8 cellular contexts compared by ENCODE assay signal in the genomic region with DNA sequence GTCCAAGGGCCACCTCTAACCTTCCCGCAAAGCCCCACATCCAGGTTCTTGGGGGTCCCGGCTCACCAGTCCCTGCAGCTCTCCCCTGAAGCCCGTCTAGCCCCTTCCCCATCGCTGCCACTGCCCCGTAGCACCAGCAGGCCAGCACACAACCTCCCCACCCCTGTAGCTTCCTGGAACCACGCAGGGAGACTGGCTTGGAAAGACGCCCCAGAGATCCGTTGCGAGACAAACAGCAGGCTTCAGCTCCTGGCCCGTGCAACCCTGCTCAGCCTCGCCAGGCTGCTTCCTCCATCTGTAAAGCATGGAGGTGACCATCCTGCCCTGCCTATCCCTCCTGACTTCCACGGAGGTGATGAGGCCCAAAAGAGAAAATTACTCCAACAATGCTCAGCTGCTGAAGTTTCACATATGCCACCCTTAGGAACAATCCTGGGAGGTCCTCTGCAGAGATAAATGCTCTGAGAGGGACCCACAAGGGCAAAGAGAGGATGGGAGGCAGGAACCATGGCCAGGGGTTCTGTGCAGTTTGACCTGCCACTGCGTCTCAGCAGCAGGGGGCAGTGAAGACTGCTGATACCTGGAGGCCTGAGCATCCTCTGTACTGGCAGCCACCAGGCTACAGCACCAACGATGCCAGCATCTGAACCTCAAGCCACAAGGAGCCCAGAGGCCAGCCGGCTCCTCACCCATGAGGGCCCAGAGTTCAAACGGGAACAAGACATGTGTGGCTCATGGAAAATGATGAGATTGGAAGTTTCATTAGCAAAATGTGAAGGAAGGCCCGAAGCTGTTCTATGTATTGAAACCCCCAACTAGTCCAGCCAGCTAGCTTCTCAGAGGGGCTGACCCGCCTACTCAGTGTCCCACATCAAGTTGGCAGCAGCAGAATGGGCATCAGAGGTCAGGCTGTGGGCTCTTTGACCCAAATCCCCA. TPM values are rescaled to one million over a fixed set of nuclear protein-coding genes. Genes with fewer than 3 reads are reported as not detected.
A peak's percentile ranks its signal among the peaks of the same experiment; 100 is the strongest.
DNase-seq lines count a peak whose midpoint lies in the region; ATAC-seq, FAIRE-seq and TF ChIP-seq lines count a peak whose summit lies in the region.

No MANE protein-coding gene starts in this region.

- H3K4me2 ChIP-seq in OCI-LY3 (ENCODE audit: low read length) (no peak overlapping the region), K562 (ENCODE audit: insufficient read depth, low read length) (no peak overlapping the region)

- BruUV-seq in K562 (replicated peaks; lab: Mats Ljungman, UMichigan), result no TSS peak

- peak; percentile 21 to 77; a peak in 3 of 4 replicates for TF ChIP-seq RAD21 in K562 (CRISPR knock-in tag; conservative IDR thresholded peaks at IDR 0.05 in 1 of 2, IDR thresholded peaks at IDR 0.05 in 1 of 2)

- peaks cover 10% of the 10 kb centered on the region for H3K36me3 Mint-ChIP-seq in CD8-positive, alpha-beta T cell
- H3K36me3 Mint-ChIP-seq in nephron progenitor cell (ENCODE audit: low read depth), result peaks cover 17% of the 10 kb centered on the region

- POLR2A ChIA-PET in CD8-positive, alpha-beta T cell (lab: Charles Lee), result interaction anchor here (1.1 to 1.5 kb wide), 2 partner anchors 38 to 72 kb away, joined by 3 read pairs; a partner anchor contains a TSS
- POLR2A ChIA-PET in K562 (lab: Yijun Ruan, JAX), result interaction anchor here (0.6 to 6.0 kb wide), 7 partner anchors 9 to 1971 kb away, joined by 3 to 67 read pairs (median 4); a partner anchor contains a TSS

- peak; percentile 45 for ATAC-seq in CD8-positive, alpha-beta T cell
- ATAC-seq in K562 (peak; percentile 52), HG03469 (IDR thresholded peaks at IDR 0.05; ENCODE audit: unreplicated experiment) (no peak), GM21576 (IDR thresholded peaks at IDR 0.05; ENCODE audit: unreplicated experiment) (no peak)

- CTCF ChIA-PET in CD8-positive, alpha-beta T cell (lab: Charles Lee), result interaction anchor here (0.7 to 2.4 kb wide), 13 partner anchors 10 to 524 kb away, joined by 3 to 8 read pairs (median 4); a partner anchor contains a TSS
- CTCF ChIA-PET in K562 (lab: Yijun Ruan, JAX; ENCODE audit: low intra/inter-chr PET ratio), result interaction anchor here (0.6 to 0.7 kb wide), 3 partner anchors 39 to 523 kb away, joined by 3 read pairs; a partner anchor contains a TSS

- H3K4me3 ChIP-seq in CD8-positive, alpha-beta T cell (ENCODE audit: low read depth, low read length), result no peak overlapping the region
- H3K4me3 ChIP-seq in OCI-LY3 (ENCODE audit: low read length) (no peak overlapping the region), K562 (no peak overlapping the region)

- H3K4me1 ChIP-seq in CD8-positive, alpha-beta T cell (ENCODE audit: insufficient read depth, low read length), result peaks cover 51% of the 10 kb centered on the region
- H3K4me1 ChIP-seq in OCI-LY3 (ENCODE audit: low read length) (peaks cover 16% of the 10 kb centered on the region), K562 (replicated peaks in 1 of 2; ENCODE audit: control insufficient read depth in 2 of 2, insufficient read depth in 2 of 2, low read length in 2 of 2) (peaks cover 29 to 39% of the 10 kb centered on the region in 2 experiments)

- peaks cover 68% of the 10 kb centered on the region for H3K4me1 Mint-ChIP-seq in CD8-positive, alpha-beta T cell (ENCODE audit: low read depth)
- H3K4me1 Mint-ChIP-seq in nephron progenitor cell, result peaks cover 36% of the 10 kb centered on the region

- H2AFZ ChIP-seq in OCI-LY3 (ENCODE audit: low read depth, low read length) (no peak overlapping the region), K562 (ENCODE audit: low read depth, low read length) (no peak overlapping the region)

- H3K4me3 Mint-ChIP-seq in CD8-positive, alpha-beta T cell, result peak overlapping the region; percentile 27
- no peak overlapping the region for H3K4me3 Mint-ChIP-seq in nephron progenitor cell

- H3K79me2 ChIP-seq in OCI-LY3 (ENCODE audit: low read length) (peaks cover 92% of the 10 kb centered on the region), K562 (ENCODE audit: control insufficient read depth, insufficient read depth, low read length) (peaks cover 90% of the 10 kb centered on the region)

- no peak for TF ChIP-seq POLR2A in K562 (conservative IDR thresholded peaks at IDR 0.05)

- peak overlapping the region; percentile 97 for H3K27ac Mint-ChIP-seq in CD8-positive, alpha-beta T cell
- H3K27ac Mint-ChIP-seq in nephron progenitor cell, result peak overlapping the region; percentile 77

- H3K36me3 ChIP-seq in CD8-positive, alpha-beta T cell (ENCODE audit: insufficient read depth, low read length), result no peaks in the 10 kb centered on the region
- peaks cover 5% of the 10 kb centered on the region for H3K36me3 ChIP-seq in OCI-LY3 (replicated peaks; ENCODE audit: low read depth, low read length)
- peaks cover 37% of the 10 kb centered on the region for H3K36me3 ChIP-seq in K562 (ENCODE audit: control insufficient read depth, insufficient read depth, low read length)

- in situ Hi-C loops in K562 (cut with MboI), result no loop called here

- no peak for FAIRE-seq in K562 (lab: Jason Lieb, UNC)

- intact Hi-C loops in CD8-positive, alpha-beta T cell (cut with DNase I, micrococcal nuclease), result loop anchor here (1.0 to 10.0 kb wide), 6 partner anchors 38 to 612 kb away; a partner anchor contains a TSS
- intact Hi-C loops in K562 (cut with micrococcal nuclease), result no loop called here

- H3K9me3 Mint-ChIP-seq in CD8-positive, alpha-beta T cell, result no peaks in the 10 kb centered on the region
- peaks cover 6% of the 10 kb centered on the region for H3K9me3 Mint-ChIP-seq in nephron progenitor cell

- H3K27me3 Mint-ChIP-seq in CD8-positive, alpha-beta T cell (ENCODE audit: low read depth), result no peaks in the 10 kb centered on the region
- no peaks in the 10 kb centered on the region for H3K27me3 Mint-ChIP-seq in nephron progenitor cell (ENCODE audit: low read depth, poor library complexity)

- WGBS in K562 (ENCODE audit: insufficient coverage, low coverage, missing lambda C conversion rate), result 72% methylated on average over 18 of the region's 18 CpGs

- H3K9ac ChIP-seq in OCI-LY3 (ENCODE audit: low read length) (no peak overlapping the region), K562 (ENCODE audit: insufficient read depth in 1 of 2, low read depth in 2 of 2, low read length in 2 of 2) (peak overlapping the region in 1 of 2 experiments; percentile 38; a peak in 1 of 4 replicates)

- no peak for TF ChIP-seq EP300 in K562 (IDR thresholded peaks at IDR 0.05; ENCODE audit: low read length)

- peaks cover 5% of the 10 kb centered on the region for H3K9me1 ChIP-seq in K562 (ENCODE audit: control insufficient read depth, insufficient read depth, low read length)

- DNase-seq in CD8-positive, alpha-beta T cell, result peak; percentile 36 to 69 (median 60)
- DNase-seq in K562 (ENCODE audit: extremely low read depth in 1 of 4, low spot score in 3 of 4) (peak; percentile 63 to 73 (median 64)), nephron progenitor cell (no peak), NCI-H128 (lab: John Stamatoyannopoulos, UW; ENCODE audit: unreplicated experiment) (no peak), kidney glomerular epithelial cell (lab: John Stamatoyannopoulos, UW) (no peak)

- H3K27ac ChIP-seq in CD8-positive, alpha-beta T cell (ENCODE audit: low read depth, low read length), result no peak overlapping the region
- H3K27ac ChIP-seq in OCI-LY3 (ENCODE audit: low read length) (no peak overlapping the region), K562 (ENCODE audit: extremely low read depth, low read depth, low read length) (no peak overlapping the region)

- peak; percentile 54 for TF ChIP-seq CTCF in CD8-positive, alpha-beta T cell (IDR thresholded peaks at IDR 0.05)
- TF ChIP-seq CTCF in OCI-LY3 (IDR thresholded peaks at IDR 0.05; ENCODE audit: low read depth, low read length) (peak; percentile 49), K562 (IDR thresholded peaks at IDR 0.05 in 2 of 3, conservative IDR thresholded peaks at IDR 0.05 in 1 of 3; ENCODE audit: insufficient read depth in 2 of 3, low read depth in 1 of 3, low read length in 3 of 3) (peak; percentile 80 to 85 (median 84)), nephron progenitor cell (IDR thresholded peaks at IDR 0.05) (peak; percentile 9)

- no peaks in the 10 kb centered on the region for H3K9me3 ChIP-seq in CD8-positive, alpha-beta T cell (ENCODE audit: low read length)
- H3K9me3 ChIP-seq in OCI-LY3 (ENCODE audit: insufficient read depth, low read length) (no peaks in the 10 kb centered on the region), K562 (replicated peaks; ENCODE audit: control insufficient read depth, insufficient read depth, low read depth, low read length) (no peaks in the 10 kb centered on the region)

- H4K20me1 ChIP-seq in OCI-LY3 (ENCODE audit: insufficient read depth, low read length) (peaks cover 75% of the 10 kb centered on the region), K562 (replicated peaks; ENCODE audit: control insufficient read depth, insufficient read depth, low read length) (peaks cover 39% of the 10 kb centered on the region)

- H3K27me3 ChIP-seq in CD8-positive, alpha-beta T cell (ENCODE audit: insufficient read depth, low read length), result no peaks in the 10 kb centered on the region
- H3K27me3 ChIP-seq in OCI-LY3 (ENCODE audit: low read depth, low read length) (no peaks in the 10 kb centered on the region), K562 (ENCODE audit: control insufficient read depth in 2 of 2, insufficient read depth in 2 of 2, low read length in 2 of 2) (no peaks in the 10 kb centered on the region)

RNA-seq across cellular contexts. Expression of a gene that starts 16.1 kb away (rescaled TPM):
- 10 to 100 TPM; 29.6 to 32.4 TPM for total RNA-seq in CD8-positive, alpha-beta T cell
- 104 and 237 TPM in 2 replicates for total RNA-seq in K562 (2011; cell fraction: chromatin; rRNA removed; ENCODE audit: low replicate concordance)
- total RNA-seq in K562 (2011; cell fraction: nucleolus; rRNA removed), result 233 and 250 TPM in 2 replicates
- total RNA-seq in K562 (2011; cell fraction: nucleoplasm; rRNA removed), result 163 and 192 TPM in 2 replicates
- 62.9 and 79.7 TPM in 2 replicates for total RNA-seq in K562 (2014; rRNA removed)
- total RNA-seq in K562 (2014; rRNA removed; fragmentation: Illumina TruSeq; extraction: Trizol), result 25.0 and 31.7 TPM in 2 replicates
- 52.2 and 56.7 TPM in 2 replicates for total RNA-seq in K562 (2015; rRNA removed; fragmentation: Illumina TruSeq; extraction: Trizol)
- total RNA-seq in K562 (2021), result 101 and 103 TPM in 2 replicates
- 45.6 and 65.3 TPM in 2 replicates for polyA plus RNA-seq in K562 (2011; rRNA removed)
- 87.9 and 92.8 TPM in 2 replicates for polyA plus RNA-seq in K562 (2011; cell fraction: cytosol; rRNA removed)
- 96.5 and 99.6 TPM in 2 replicates for polyA plus RNA-seq in K562 (2011; cell fraction: nucleus; rRNA removed)
- 68.2 and 87.4 TPM in 2 replicates for polyA plus RNA-seq in K562 (2012)
- polyA plus RNA-seq in K562 (2014; fragmentation: Illumina TruSeq; extraction: Trizol), result 56.7 and 59.7 TPM in 2 replicates
- under 1 TPM; 0.69 to 0.70 TPM for polyA plus RNA-seq in K562 (2014; fragmentation: Nextera tagmentation; extraction: Ambion mirVana)
- 54.1 and 56.4 TPM in 2 replicates for polyA plus RNA-seq in K562 (2014; rRNA removed)
- 59.4 and 60.5 TPM in 2 replicates for polyA minus RNA-seq in K562 (2011; rRNA and poly(A)+ RNA removed)
- 76.8 and 101 TPM in 2 replicates for polyA minus RNA-seq in K562 (2011; cell fraction: cytosol; rRNA and poly(A)+ RNA removed)
- 59.6 and 106 TPM in 2 replicates for polyA minus RNA-seq in K562 (2011; cell fraction: nucleus; rRNA and poly(A)+ RNA removed)

RNA-seq across cellular contexts. Expression of a gene that starts 25.0 kb away (rescaled TPM):
- total RNA-seq in CD8-positive, alpha-beta T cell, result under 1 TPM; 0.25 to 0.27 TPM
- 0.21 TPM in 1 of 2 replicates, not detected in the other for total RNA-seq in K562 (2011; cell fraction: chromatin; rRNA removed; ENCODE audit: low replicate concordance)
- not detected in 2 replicates for total RNA-seq in K562 (2011; cell fraction: nucleolus; rRNA removed)
- 0.22 TPM in 1 of 2 replicates, not detected in the other for total RNA-seq in K562 (2011; cell fraction: nucleoplasm; rRNA removed)
- not detected in 2 replicates for total RNA-seq in K562 (2014; rRNA removed)
- total RNA-seq in K562 (2014; rRNA removed; fragmentation: Illumina TruSeq; extraction: Trizol), result not detected in 2 replicates
- not detected in 2 replicates for total RNA-seq in K562 (2015; rRNA removed; fragmentation: Illumina TruSeq; extraction: Trizol)
- not detected in 2 replicates for total RNA-seq in K562 (2021)
- polyA plus RNA-seq in K562 (2011; rRNA removed), result not detected in 2 replicates
- 0.04 TPM in 1 of 2 replicates, not detected in the other for polyA plus RNA-seq in K562 (2011; cell fraction: cytosol; rRNA removed)
- 0.10 TPM in 1 of 2 replicates, not detected in the other for polyA plus RNA-seq in K562 (2011; cell fraction: nucleus; rRNA removed)
- not detected in 2 replicates for polyA plus RNA-seq in K562 (2012)
- polyA plus RNA-seq in K562 (2014; fragmentation: Illumina TruSeq; extraction: Trizol), result not detected in 2 replicates
- not detected for polyA plus RNA-seq in K562 (2014; fragmentation: Nextera tagmentation; extraction: Ambion mirVana)
- 0.04 TPM in 1 of 2 replicates, not detected in the other for polyA plus RNA-seq in K562 (2014; rRNA removed)
- polyA minus RNA-seq in K562 (2011; rRNA and poly(A)+ RNA removed), result not detected in 2 replicates
- polyA minus RNA-seq in K562 (2011; cell fraction: cytosol; rRNA and poly(A)+ RNA removed), result not detected in 2 replicates
- not detected in 2 replicates for polyA minus RNA-seq in K562 (2011; cell fraction: nucleus; rRNA and poly(A)+ RNA removed)

RNA-seq across cellular contexts. Expression of a gene that starts 38.3 kb away (rescaled TPM):
- total RNA-seq in CD8-positive, alpha-beta T cell, result 10 to 100 TPM; 62.5 to 65.5 TPM
- 22.9 and 43.9 TPM in 2 replicates for total RNA-seq in K562 (2011; cell fraction: chromatin; rRNA removed; ENCODE audit: low replicate concordance)
- 30.7 and 33.7 TPM in 2 replicates for total RNA-seq in K562 (2011; cell fraction: nucleolus; rRNA removed)
- total RNA-seq in K562 (2011; cell fraction: nucleoplasm; rRNA removed), result 20.2 and 27.2 TPM in 2 replicates
- total RNA-seq in K562 (2014; rRNA removed) (42.5 and 47.4 TPM in 2 replicates), K562 (2014; rRNA removed; fragmentation: Illumina TruSeq; extraction: Trizol) (9.4 and 10.7 TPM in 2 replicates), K562 (2015; rRNA removed; fragmentation: Illumina TruSeq; extraction: Trizol) (28.3 and 30.9 TPM in 2 replicates), K562 (2021) (51.3 and 52.8 TPM in 2 replicates)
- polyA plus RNA-seq in K562 (2011; rRNA removed) (26.8 and 44.0 TPM in 2 replicates), K562 (2014; fragmentation: Illumina TruSeq; extraction: Trizol) (23.6 and 41.0 TPM in 2 replicates), K562 (2014; fragmentation: Nextera tagmentation; extraction: Ambion mirVana) (1 to 10 TPM in 1 of 2 experiments, under 1 TPM in 1; 0.70 to 1.9 TPM), K562 (2014; rRNA removed) (47.1 and 58.1 TPM in 2 replicates)
- polyA plus RNA-seq in K562 (2011; cell fraction: cytosol; rRNA removed), result 44.3 and 59.3 TPM in 2 replicates
- polyA plus RNA-seq in K562 (2011; cell fraction: nucleus; rRNA removed), result 50.0 and 63.7 TPM in 2 replicates
- 34.4 and 35.2 TPM in 2 replicates for polyA plus RNA-seq in K562 (2012)
- 11.3 and 13.6 TPM in 2 replicates for polyA minus RNA-seq in K562 (2011; rRNA and poly(A)+ RNA removed)
- polyA minus RNA-seq in K562 (2011; cell fraction: cytosol; rRNA and poly(A)+ RNA removed), result 16.3 and 30.8 TPM in 2 replicates
- polyA minus RNA-seq in K562 (2011; cell fraction: nucleus; rRNA and poly(A)+ RNA removed), result 11.7 and 24.3 TPM in 2 replicates

RNA-seq across cellular contexts. Expression of a gene that starts 44.0 kb away (rescaled TPM):
- total RNA-seq in CD8-positive, alpha-beta T cell, result not detected
- total RNA-seq in K562 (2011; cell fraction: chromatin; rRNA removed; ENCODE audit: low replicate concordance), result not detected in 2 replicates
- total RNA-seq in K562 (2011; cell fraction: nucleolus; rRNA removed), result not detected in 2 replicates
- not detected in 2 replicates for total RNA-seq in K562 (2011; cell fraction: nucleoplasm; rRNA removed)
- total RNA-seq in K562 (2014; rRNA removed) (not detected in 2 replicates), K562 (2014; rRNA removed; fragmentation: Illumina TruSeq; extraction: Trizol) (not detected in 2 replicates), K562 (2015; rRNA removed; fragmentation: Illumina TruSeq; extraction: Trizol) (not detected in 2 replicates), K562 (2021) (not detected in 2 replicates)
- polyA plus RNA-seq in K562 (2011; rRNA removed) (not detected in 2 replicates), K562 (2014; fragmentation: Illumina TruSeq; extraction: Trizol) (not detected in 2 replicates), K562 (2014; fragmentation: Nextera tagmentation; extraction: Ambion mirVana) (not detected), K562 (2014; rRNA removed) (not detected in 2 replicates)
- polyA plus RNA-seq in K562 (2011; cell fraction: cytosol; rRNA removed), result not detected in 2 replicates
- not detected in 2 replicates for polyA plus RNA-seq in K562 (2011; cell fraction: nucleus; rRNA removed)
- polyA plus RNA-seq in K562 (2012), result not detected in 2 replicates
- not detected in 2 replicates for polyA minus RNA-seq in K562 (2011; rRNA and poly(A)+ RNA removed)
- not detected in 2 replicates for polyA minus RNA-seq in K562 (2011; cell fraction: cytosol; rRNA and poly(A)+ RNA removed)
- polyA minus RNA-seq in K562 (2011; cell fraction: nucleus; rRNA and poly(A)+ RNA removed), result not detected in 2 replicates

Comparison
In these comparisons a context has a peak if more than half of its experiments do, and no peak if none do; other contexts are left out.
1. ATAC-seq: peak in CD8-positive, alpha-beta T cell (single experiment) and K562 (single experiment); none in HG03469 (single experiment) and GM21576 (single experiment).
2. DNase-seq: peak in CD8-positive, alpha-beta T cell (7 of 7) and K562 (4 of 4); none in nephron progenitor cell (single experiment), NCI-H128 (single experiment) and kidney glomerular epithelial cell (single experiment).
3. CTCF ChIP-seq: peak in every context shown above with its lines; median percentile 84 in K562; 54 in CD8-positive, alpha-beta T cell; 49 in OCI-LY3; 9 in nephron progenitor cell.